8 cellular contexts compared by ENCODE assay signal in genomic region chr17:37608369-37609169, GRCh38. TPM values are rescaled to one million over a fixed set of nuclear protein-coding genes. Genes with fewer than 3 reads are reported as not detected.
A peak's percentile ranks its signal among the peaks of the same experiment; 100 is the strongest.
DNase-seq lines count a peak whose midpoint lies in the region; TF ChIP-seq lines count a peak whose summit lies in the region.

No MANE protein-coding gene starts in this region.

- DNase-seq in CMK (ENCODE audit: low read depth) (peak; percentile 41), GM20000 (ENCODE audit: low spot score) (peak; percentile 38), HuH-7 (ENCODE audit: low spot score) (peak; percentile 54), RPMI8226 (peak; percentile 30), cerebellum (ENCODE audit: low spot score) (peak; percentile 28), kidney glomerular epithelial cell (lab: John Stamatoyannopoulos, UW) (peak; percentile 38), cerebellar nuclear complex (lab: John Stamatoyannopoulos, UW) (no peak)

- TF ChIP-seq CTCF in GM20000 (IDR thresholded peaks at IDR 0.05; ENCODE audit: extremely low read depth, missing control alignments), result no peak

- H3K9me3 Mint-ChIP-seq in stimulated activated naive CD8-positive, alpha-beta T cell treated with anti-CD3 and anti-CD28 coated beads, Interleukin-15, Interleukin-2, amounts not matched to agents 100 ng/mL and 50 ng/mL, for 24 hours, result no peaks in the 10 kb centered on the region

- H3K4me3 Mint-ChIP-seq in stimulated activated naive CD8-positive, alpha-beta T cell treated with anti-CD3 and anti-CD28 coated beads, Interleukin-15, Interleukin-2, amounts not matched to agents 100 ng/mL and 50 ng/mL, for 24 hours, result peak overlapping the region; percentile 94

- H3K4me1 Mint-ChIP-seq in stimulated activated naive CD8-positive, alpha-beta T cell treated with anti-CD3 and anti-CD28 coated beads, Interleukin-15, Interleukin-2, amounts not matched to agents 100 ng/mL and 50 ng/mL, for 24 hours (ENCODE audit: low read depth), result peaks cover 48% of the 10 kb centered on the region

- H3K27me3 Mint-ChIP-seq in stimulated activated naive CD8-positive, alpha-beta T cell treated with anti-CD3 and anti-CD28 coated beads, Interleukin-15, Interleukin-2, amounts not matched to agents 100 ng/mL and 50 ng/mL, for 24 hours, result no peaks in the 10 kb centered on the region

- peak overlapping the region; percentile 78 for H3K27ac Mint-ChIP-seq in stimulated activated naive CD8-positive, alpha-beta T cell treated with anti-CD3 and anti-CD28 coated beads, Interleukin-15, Interleukin-2, amounts not matched to agents 100 ng/mL and 50 ng/mL, for 24 hours

- peaks cover 23% of the 10 kb centered on the region for H3K36me3 Mint-ChIP-seq in stimulated activated naive CD8-positive, alpha-beta T cell treated with anti-CD3 and anti-CD28 coated beads, Interleukin-15, Interleukin-2, amounts not matched to agents 100 ng/mL and 50 ng/mL, for 24 hours (ENCODE audit: low read depth)

RNA-seq across cellular contexts. Expression of gene SYNRG, which starts 0.6 kb away (rescaled TPM):
- total RNA-seq in cerebellum, result 48.5 TPM

RNA-seq across cellular contexts. Expression of gene DDX52, which starts 34.7 kb away (rescaled TPM):
- total RNA-seq in cerebellum, result 41.9 TPM

Comparison
In these comparisons a context has a peak if more than half of its experiments do, and no peak if none do; other contexts are left out.
1. DNase-seq: peak in CMK (single experiment), GM20000 (single experiment), HuH-7 (single experiment), RPMI8226 (single experiment), cerebellum (single experiment) and kidney glomerular epithelial cell (single experiment); none in cerebellar nuclear complex (0 of 2).